15 cellular contexts compared by ENCODE assay signal in genomic region chr19:35533201-35533821, GRCh38. TPM values are rescaled to one million over a fixed set of nuclear protein-coding genes. Genes with fewer than 3 reads are reported as not detected.
DNase-seq lines count a peak whose midpoint lies in the region; ATAC-seq and TF ChIP-seq lines count a peak whose summit lies in the region.
"Had no signal": no experiment of that assay in that cellular context is flagged by ENCODE, and none has a peak within 500 bp of the region (broad histone marks: within the 10 kb centered on the region; RNA-seq: fewer than 3 reads in every experiment).

TSS of gene GAPDHS (plus strand) at chr19:35533456. CDS start at chr19:35533528, 72 bp downstream.

- H4K91ac ChIP-seq in IMR-90 (ENCODE audit: insufficient read depth, low read depth, low read length) (no peak within 1 kb of the TSS), neuronal stem cell (ENCODE audit: low read depth, low read length, poor library complexity) (peak within 1 kb of the TSS; percentile 58)

- no peaks in the 10 kb centered on the region for H3K9me3 ChIP-seq in IMR-90 (ENCODE audit: control insufficient read depth, insufficient read depth, low read length)
- H3K9me3 ChIP-seq in neuronal stem cell (replicated peaks in 1 of 2; ENCODE audit: control insufficient read depth in 2 of 2, insufficient read depth in 1 of 2, low read depth in 1 of 2, low read length in 2 of 2): peaks cover 0 to 2% of the 10 kb centered on the region in 2 donors
- H3K9me3 ChIP-seq: body of pancreas had no signal

- H3K27ac Mint-ChIP-seq in T-helper 2 cell treated with Interferon-gamma antibody and Interleukin-4, amounts not matched to agents 5 μg/mL and 100 μg/mL, for 36 hours: no peak within 1 kb of the TSS
- H3K27ac Mint-ChIP-seq in dendritic cell treated with granulocyte-macrophage colony-stimulating factor and Interleukin-4, amounts not matched to agents 40 ng/mL and 50 ng/mL, for 4 days: peak within 1 kb of the TSS; percentile 65

- H2BK15ac ChIP-seq in IMR-90 (ENCODE audit: low read depth, low read length) (no peak within 1 kb of the TSS), neuronal stem cell (ENCODE audit: low read length) (peak within 1 kb of the TSS; percentile 23)

- H3K23ac ChIP-seq in IMR-90 (ENCODE audit: low read depth, low read length): peak within 1 kb of the TSS; percentile 51; the same call in 1 of the 2 replicates
- H3K23ac ChIP-seq in neuronal stem cell (ENCODE audit: low read depth, low read length, poor library complexity): peak within 1 kb of the TSS; percentile 37

- CTCF ChIA-PET in IMR-90 (lab: Yijun Ruan, JAX): no interaction called here

- no peaks in the 10 kb centered on the region for H3K36me3 Mint-ChIP-seq in T-helper 2 cell treated with Interferon-gamma antibody and Interleukin-4, amounts not matched to agents 5 μg/mL and 100 μg/mL, for 36 hours (ENCODE audit: low read depth)
- H3K36me3 Mint-ChIP-seq in dendritic cell treated with granulocyte-macrophage colony-stimulating factor and Interleukin-4, amounts not matched to agents 40 ng/mL and 50 ng/mL, for 4 days (ENCODE audit: low read depth): no peaks in the 10 kb centered on the region
- H3K36me3 Mint-ChIP-seq: neural progenitor cell had no signal

- H3K9me1 ChIP-seq in IMR-90 (ENCODE audit: insufficient read depth, low read length): peaks cover 10% of the 10 kb centered on the region

- H4K8ac ChIP-seq in IMR-90 (ENCODE audit: low read depth in 2 of 2, low read length in 2 of 2) (peak within 1 kb of the TSS in 1 of 2 experiments; percentile 41; a peak in 1 of 4 replicates), neuronal stem cell (ENCODE audit: low read depth, low read length) (peak within 1 kb of the TSS; percentile 45)

- dilution Hi-C loops in IMR-90 (cut with HindIII; ENCODE audit: low sequenced_read_pairs, unreplicated experiment): no loop called here

- H3K18ac ChIP-seq in IMR-90 (ENCODE audit: low read depth, low read length) (no peak within 1 kb of the TSS), neuronal stem cell (ENCODE audit: low read length) (peak within 1 kb of the TSS; percentile 63)

- BruUV-seq in IMR-90 (replicated peaks; lab: Mats Ljungman, UMichigan): no TSS peak

- H3K4me2 ChIP-seq in IMR-90 (ENCODE audit: low read depth, low read length) (peak within 1 kb of the TSS; percentile 78), neuronal stem cell (ENCODE audit: insufficient read depth, low read length, poor library complexity, severe bottlenecking) (peak within 1 kb of the TSS; percentile 54)
- H3K4me2 ChIP-seq: neural progenitor cell had no signal

- peak within 1 kb of the TSS; percentile 45; the same call in 1 of the 2 replicates for H3K4ac ChIP-seq in IMR-90 (ENCODE audit: low read depth, low read length)
- no peak within 1 kb of the TSS for H3K4ac ChIP-seq in neuronal stem cell (ENCODE audit: low read length)

- peak within 1 kb of the TSS; percentile 53 for H3K4me3 Mint-ChIP-seq in T-helper 2 cell treated with Interferon-gamma antibody and Interleukin-4, amounts not matched to agents 5 μg/mL and 100 μg/mL, for 36 hours
- peak within 1 kb of the TSS; percentile 50 for H3K4me3 Mint-ChIP-seq in dendritic cell treated with granulocyte-macrophage colony-stimulating factor and Interleukin-4, amounts not matched to agents 40 ng/mL and 50 ng/mL, for 4 days
- H3K4me3 Mint-ChIP-seq: neural progenitor cell had no signal

- no peak within 1 kb of the TSS for H4K5ac ChIP-seq in IMR-90 (ENCODE audit: low read depth, low read length)

- H2AK9ac ChIP-seq in IMR-90 (replicated peaks; ENCODE audit: low read depth, low read length, poor library complexity): peak within 1 kb of the TSS; percentile 92

- H2AK5ac ChIP-seq in IMR-90 (ENCODE audit: low read depth, low read length) (peak within 1 kb of the TSS; percentile 21; the same call in 1 of the 2 replicates), neuronal stem cell (ENCODE audit: low read depth, low read length) (no peak within 1 kb of the TSS)

- 42% methylated on average over 13 of the region's 39 CpGs; no CpG with 5 or more reads in 1 of the 2 experiments for WGBS in IMR-90 (ENCODE audit: extremely low coverage in 2 of 2, insufficient read length in 1 of 2), 2 experiments
- WGBS in neuronal stem cell (ENCODE audit: extremely low coverage in 2 of 2, insufficient read length in 2 of 2, insufficient replicate concordance in 1 of 2), 2 donors: no CpG with 5 or more reads among the region's 39 CpGs

- no peak for DNase-seq in T-helper 2 cell treated with Interferon-gamma antibody and Interleukin-4, amounts not matched to agents 5 μg/mL and 100 μg/mL, for 36 hours (ENCODE audit: low spot score)
- DNase-seq in T-helper 2 cell (no peak), IMR-90 (peak; percentile 43), neuronal stem cell (ENCODE audit: low spot score) (no peak), NCI-H510A treated with DMSO at 0.1 percent for 48 hours (lab: John Stamatoyannopoulos, UW) (no peak), amniotic stem cell (lab: John Stamatoyannopoulos, UW) (no peak), hippocampal formation (lab: John Stamatoyannopoulos, UW) (no peak)
- DNase-seq: GOT3, left cardiac atrium, NCI-H1092 had no signal

- H2BK20ac ChIP-seq in IMR-90 (ENCODE audit: low read depth, low read length): no peak within 1 kb of the TSS

- intact Hi-C loops in IMR-90 (cut with micrococcal nuclease): no loop called here
- intact Hi-C loops in dendritic cell treated with granulocyte-macrophage colony-stimulating factor and Interleukin-4, amounts not matched to agents 40 ng/mL and 50 ng/mL, for 4 days (cut with micrococcal nuclease): no loop called here

- no peak within 1 kb of the TSS for H3K27ac ChIP-seq in IMR-90 (ENCODE audit: insufficient read depth, low read length)
- no peak within 1 kb of the TSS for H3K27ac ChIP-seq in neuronal stem cell (replicated peaks; ENCODE audit: low read length)
- H3K27ac ChIP-seq: body of pancreas, neural progenitor cell had no signal

- H2BK120ac ChIP-seq in IMR-90 (ENCODE audit: low read depth, low read length) (no peak within 1 kb of the TSS), neuronal stem cell (ENCODE audit: low read depth, low read length) (peak within 1 kb of the TSS; percentile 56)

- H3K27me3 ChIP-seq in IMR-90 (ENCODE audit: control insufficient read depth, insufficient read depth, low read length) (peaks cover 8% of the 10 kb centered on the region; the same call in 1 of the 2 replicates), neuronal stem cell (ENCODE audit: control insufficient read depth in 3 of 3, insufficient read depth in 3 of 3, low read depth in 1 of 3, low read length in 3 of 3) (peaks cover 0 to 14% (median 13%) of the 10 kb centered on the region in 3 experiments)
- H3K27me3 ChIP-seq: body of pancreas, neural progenitor cell had no signal

- H3K4me1 ChIP-seq in IMR-90 (ENCODE audit: control insufficient read depth, insufficient read depth, low read length) (peaks cover 9% of the 10 kb centered on the region), neuronal stem cell (ENCODE audit: control insufficient read depth in 2 of 2, insufficient read depth in 1 of 2, low read depth in 1 of 2, low read length in 2 of 2) (peaks cover 0 to 9% of the 10 kb centered on the region in 2 donors)

- H3K9ac ChIP-seq in IMR-90 (ENCODE audit: low read depth, low read length): no peak within 1 kb of the TSS
- peak within 1 kb of the TSS; percentile 68 for H3K9ac ChIP-seq in neuronal stem cell (ENCODE audit: low read depth, low read length, poor library complexity)
- H3K9ac ChIP-seq: neural progenitor cell had no signal

- peak within 1 kb of the TSS; percentile 86 for H2AFZ ChIP-seq in IMR-90 (replicated peaks; ENCODE audit: low read length, poor library complexity)
- peak within 1 kb of the TSS; percentile 65 for H2AFZ ChIP-seq in neuronal stem cell (ENCODE audit: low read length)
- H2AFZ ChIP-seq: neural progenitor cell had no signal

- TF ChIP-seq CTCF in IMR-90 (conservative IDR thresholded peaks at IDR 0.05; ENCODE audit: low read depth, low read length): no peak

- H4K20me1 ChIP-seq in IMR-90 (ENCODE audit: insufficient read depth, low read length): no peaks in the 10 kb centered on the region

- H3K4me3 ChIP-seq in IMR-90 (ENCODE audit: insufficient read depth, low read depth, low read length) (no peak within 1 kb of the TSS), neuronal stem cell (ENCODE audit: low read length in 2 of 2) (peak within 1 kb of the TSS in 1 of 2 donors; percentile 8)
- H3K4me3 ChIP-seq: body of pancreas, neural progenitor cell had no signal

- in situ Hi-C loops in IMR-90 (cut with MboI; ENCODE audit: low sequenced_read_pairs): no loop called here

- no peak within 1 kb of the TSS for H3K56ac ChIP-seq in IMR-90 (ENCODE audit: extremely low read depth, insufficient read depth, low read length)

- TF ChIP-seq POLR2A in IMR-90 (IDR thresholded peaks at IDR 0.05; ENCODE audit: low read depth, low read length): no peak

- H2BK12ac ChIP-seq in neuronal stem cell (ENCODE audit: low read length): no peak within 1 kb of the TSS

- H3K4me1 Mint-ChIP-seq in T-helper 2 cell treated with Interferon-gamma antibody and Interleukin-4, amounts not matched to agents 5 μg/mL and 100 μg/mL, for 36 hours (ENCODE audit: low read depth): peaks cover 4% of the 10 kb centered on the region
- peaks cover 21% of the 10 kb centered on the region for H3K4me1 Mint-ChIP-seq in dendritic cell treated with granulocyte-macrophage colony-stimulating factor and Interleukin-4, amounts not matched to agents 40 ng/mL and 50 ng/mL, for 4 days (ENCODE audit: low read depth)
- H3K4me1 Mint-ChIP-seq: neural progenitor cell had no signal

- no peak; the same call in 1 of the 2 replicates for ATAC-seq in IMR-90 (ENCODE audit: low read depth)
- ATAC-seq: body of pancreas had no signal

- POLR2A ChIA-PET in IMR-90 (lab: Charles Lee; ENCODE audit: unreplicated experiment): no interaction called here

- H3K27me3 Mint-ChIP-seq in T-helper 2 cell treated with Interferon-gamma antibody and Interleukin-4, amounts not matched to agents 5 μg/mL and 100 μg/mL, for 36 hours (ENCODE audit: low read depth): peaks cover 27% of the 10 kb centered on the region
- H3K27me3 Mint-ChIP-seq in dendritic cell treated with granulocyte-macrophage colony-stimulating factor and Interleukin-4, amounts not matched to agents 40 ng/mL and 50 ng/mL, for 4 days: peaks cover 67% of the 10 kb centered on the region

- no peaks in the 10 kb centered on the region for H3K9me3 Mint-ChIP-seq in T-helper 2 cell treated with Interferon-gamma antibody and Interleukin-4, amounts not matched to agents 5 μg/mL and 100 μg/mL, for 36 hours
- H3K9me3 Mint-ChIP-seq in dendritic cell treated with granulocyte-macrophage colony-stimulating factor and Interleukin-4, amounts not matched to agents 40 ng/mL and 50 ng/mL, for 4 days: no peaks in the 10 kb centered on the region
- H3K9me3 Mint-ChIP-seq: neural progenitor cell had no signal

- H2BK5ac ChIP-seq in IMR-90 (ENCODE audit: low read depth, low read length, poor library complexity, severe bottlenecking) (no peak within 1 kb of the TSS), neuronal stem cell (ENCODE audit: low read length) (no peak within 1 kb of the TSS)

- H3K14ac ChIP-seq in IMR-90 (replicated peaks; ENCODE audit: low read depth, low read length) (0 out of 2 replicates have a peak within 1 kb of the TSS, but pooled peaks have one; percentile 14), neuronal stem cell (ENCODE audit: low read length) (no peak within 1 kb of the TSS)

- H3K79me1 ChIP-seq in IMR-90 (ENCODE audit: low read depth in 1 of 2, low read length in 2 of 2) (no peaks in the 10 kb centered on the region), neuronal stem cell (ENCODE audit: low read depth, low read length) (no peaks in the 10 kb centered on the region)

- H3K36me3 ChIP-seq in IMR-90 (ENCODE audit: control insufficient read depth, insufficient read depth, low read length) (no peaks in the 10 kb centered on the region), neuronal stem cell (replicated peaks in 1 of 2; ENCODE audit: control insufficient read depth in 2 of 2, insufficient read depth in 2 of 2, low read length in 2 of 2) (no peaks in the 10 kb centered on the region)
- H3K36me3 ChIP-seq: neural progenitor cell had no signal

- no peak for TF ChIP-seq RAD21 in IMR-90 (IDR thresholded peaks at IDR 0.05; ENCODE audit: low read length)

RNA-seq across cellular contexts. Expression of gene GAPDHS, which starts in this region (rescaled TPM):
- total RNA-seq in IMR-90 (2012; rRNA removed): not detected in 2 replicates
- polyA plus RNA-seq in IMR-90 (2012; rRNA removed): not detected in 2 replicates
- not detected in 2 replicates for polyA plus RNA-seq in IMR-90 (2012; cell fraction: cytosol; rRNA removed)
- not detected in 2 replicates for polyA plus RNA-seq in IMR-90 (2012; cell fraction: nucleus; rRNA removed; ENCODE audit: low replicate concordance)
- 0.03 TPM for polyA plus RNA-seq in neuronal stem cell (2013, experiment 1 of 2)
- polyA plus RNA-seq in neuronal stem cell (2013, experiment 2 of 2): not detected
- total RNA-seq: A172, body of pancreas, left cardiac atrium, urinary bladder had no signal
- polyA plus RNA-seq: urinary bladder had no signal

Comparison
In these comparisons a context has a peak if more than half of its experiments do, and no peak if none do; other contexts are left out.
1. Peak in DNase-seq and H3K4me2 ChIP-seq in IMR-90; RNA of the gene not detected or under 1 TPM.